In the genomic region with DNA sequence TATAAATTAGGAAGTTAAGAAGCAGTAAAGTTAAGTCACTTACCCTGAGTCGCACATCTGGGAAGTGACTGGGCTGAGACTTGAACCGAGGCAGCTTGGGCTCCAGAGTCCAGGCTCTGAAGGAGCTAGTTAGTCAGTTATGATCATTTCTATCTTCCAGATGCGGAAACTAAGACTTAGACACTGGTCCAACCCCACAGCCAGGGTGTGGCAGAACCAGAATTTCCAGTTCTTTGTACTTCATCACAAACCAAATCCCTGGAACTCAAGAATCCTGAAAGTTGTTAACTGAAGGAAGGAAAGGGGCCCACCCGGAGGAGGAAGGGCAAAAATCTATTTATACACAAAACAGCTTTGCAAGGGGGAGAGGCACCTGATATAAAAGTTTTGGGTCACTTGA, we compare ENCODE assay signal across 33 cellular contexts. TPM values are rescaled to one million over a fixed set of nuclear protein-coding genes. Genes with fewer than 3 reads are reported as not detected.
A peak's percentile ranks its signal among the peaks of the same experiment; 100 is the strongest.
DNase-seq lines count a peak whose midpoint lies in the region; ATAC-seq and TF ChIP-seq lines count a peak whose summit lies in the region.
"Had no signal": no experiment of that assay in that cellular context is flagged by ENCODE, and none has a peak within 500 bp of the region (broad histone marks: within the 10 kb centered on the region; RNA-seq: fewer than 3 reads in every experiment).

No MANE protein-coding gene starts in this region.

- H3K9me3 Mint-ChIP-seq in activated T-cell treated with anti-CD3 and anti-CD28 coated beads, Interleukin-2, amount 50 U/mL, for 72 hours: no peaks in the 10 kb centered on the region
- H3K9me3 Mint-ChIP-seq: activated naive CD8-positive, alpha-beta T cell treated with anti-CD3 and anti-CD28 coated beads for 36 hours; immature natural killer cell had no signal

- H3K27ac Mint-ChIP-seq in activated T-cell treated with anti-CD3 and anti-CD28 coated beads, Interleukin-2, amount 50 U/mL, for 72 hours: no peak overlapping the region
- H3K27ac Mint-ChIP-seq: activated naive CD8-positive, alpha-beta T cell treated with anti-CD3 and anti-CD28 coated beads for 36 hours; CD4-positive, alpha-beta memory T cell; immature natural killer cell had no signal

- H3K4me1 ChIP-seq in BLaER1: peaks cover 13% of the 10 kb centered on the region
- H3K4me1 ChIP-seq in mucosa of rectum (ENCODE audit: control insufficient read depth in 2 of 2, insufficient read depth in 2 of 2, low read length in 2 of 2): peaks cover 7 to 11% of the 10 kb centered on the region in 2 donors
- no peaks in the 10 kb centered on the region for H3K4me1 ChIP-seq in Karpas-422 (ENCODE audit: low read length)
- H3K4me1 ChIP-seq: breast epithelium, parathyroid adenoma had no signal

- peaks cover 31% of the 10 kb centered on the region for H3K4me1 Mint-ChIP-seq in activated T-cell treated with anti-CD3 and anti-CD28 coated beads, Interleukin-2, amount 50 U/mL, for 72 hours (ENCODE audit: low read depth)

- DNase-seq in HT-29 (ENCODE audit: low spot score) (peak; percentile 70), epithelial cell of esophagus (ENCODE audit: low read depth) (peak; percentile 85), NOMO-1 (lab: John Stamatoyannopoulos, UW; ENCODE audit: unreplicated experiment in 2 of 2) (no peak), Karpas-422 (no peak)
- DNase-seq in activated T-cell treated with anti-CD3 and anti-CD28 coated beads, Interleukin-2, amount 50 U/mL, for 72 hours: no peak
- DNase-seq: activated CD4-positive, alpha-beta T cell treated with anti-CD3 and anti-CD28 coated beads for 48 hours; activated CD8-positive, alpha-beta memory T cell treated with anti-CD3 and anti-CD28 coated beads for 24 hours; activated effector memory CD4-positive, alpha-beta T cell treated with anti-CD3 and anti-CD28 coated beads, Interleukin-2, amount 50 U/mL, for 16 hours; activated naive CD8-positive, alpha-beta T cell treated with anti-CD3 and anti-CD28 coated beads for 36 hours; activated T-cell treated with anti-CD3 and anti-CD28 coated beads for 4 hours; anterior cingulate cortex; CD4-positive, alpha-beta memory T cell; immature natural killer cell; KG1; left cardiac atrium; mesenchymal stem cell; NCI-H1417; NCI-H2081; NCI-H774; stimulated activated CD4-positive, alpha-beta T cell treated with anti-CD3 and anti-CD28 coated beads, Interleukin-1b, Interleukin-23, amount 100 ng/mL, for 48 hours; stimulated activated naive CD8-positive, alpha-beta T cell treated with anti-CD3 and anti-CD28 coated beads, Interleukin-15, Interleukin-2, amounts not matched to agents 100 U/mL and 50 U/mL, for 24 hours; T1000 had no signal

- no peaks in the 10 kb centered on the region for H3K9me2 ChIP-seq in Karpas-422 (replicated peaks; ENCODE audit: insufficient read depth, low read length)

- no peak overlapping the region for H2AFZ ChIP-seq in Karpas-422 (ENCODE audit: low read length)
- H2AFZ ChIP-seq: parathyroid adenoma had no signal

- H3K27me3 Mint-ChIP-seq in activated T-cell treated with anti-CD3 and anti-CD28 coated beads, Interleukin-2, amount 50 U/mL, for 72 hours (ENCODE audit: low read depth): peaks cover 27% of the 10 kb centered on the region

- H3K4me3 ChIP-seq in BLaER1 (no peak overlapping the region), epithelial cell of esophagus (ENCODE audit: low read length) (no peak overlapping the region), mucosa of rectum (ENCODE audit: low read length in 2 of 2) (no peak overlapping the region), Karpas-422 (ENCODE audit: low read length) (no peak overlapping the region)
- H3K4me3 ChIP-seq: breast epithelium, GM12878, right atrium auricular region, SJSA1, smooth muscle cell, thoracic aorta had no signal

- H3K4me3 Mint-ChIP-seq in activated T-cell treated with anti-CD3 and anti-CD28 coated beads, Interleukin-2, amount 50 U/mL, for 72 hours: no peak overlapping the region
- H3K4me3 Mint-ChIP-seq: activated naive CD8-positive, alpha-beta T cell treated with anti-CD3 and anti-CD28 coated beads for 36 hours; CD4-positive, alpha-beta memory T cell; immature natural killer cell had no signal

- no peaks in the 10 kb centered on the region for H3K79me2 ChIP-seq in Karpas-422 (ENCODE audit: low read length)
- H3K79me2 ChIP-seq: parathyroid adenoma had no signal

- no peak for ATAC-seq in HG03521 (IDR thresholded peaks at IDR 0.05; ENCODE audit: unreplicated experiment)
- ATAC-seq in activated T-cell treated with anti-CD3 and anti-CD28 coated beads, Interleukin-2, amount 50 U/mL, for 72 hours (replicated peaks in 1 of 2): no peak
- ATAC-seq: GM12878; left cardiac atrium; stimulated activated naive CD8-positive, alpha-beta T cell treated with anti-CD3 and anti-CD28 coated beads, Interleukin-15, Interleukin-2, amounts not matched to agents 100 U/mL and 50 U/mL, for 24 hours had no signal

- H3K27ac ChIP-seq in BLaER1: 0 out of 2 replicates have a peak overlapping the region, but pooled peaks have one; percentile 7
- peak overlapping the region; percentile 49 to 57 for H3K27ac ChIP-seq in mucosa of rectum (ENCODE audit: low read depth in 2 of 2, low read length in 2 of 2)
- no peak overlapping the region for H3K27ac ChIP-seq in Karpas-422 (ENCODE audit: low read length)
- H3K27ac ChIP-seq: breast epithelium, parathyroid adenoma, right atrium auricular region, SJSA1, thoracic aorta, VCaP had no signal

- TF ChIP-seq CTCF in epithelial cell of esophagus (IDR thresholded peaks at IDR 0.05; ENCODE audit: insufficient read depth, low read depth, low read length, missing control alignments): no peak

- H3K27me3 ChIP-seq in BLaER1 (no peaks in the 10 kb centered on the region), mucosa of rectum (ENCODE audit: control insufficient read depth in 2 of 2, insufficient read depth in 2 of 2, low read length in 2 of 2) (no peaks in the 10 kb centered on the region), Karpas-422 (ENCODE audit: low read length) (no peaks in the 10 kb centered on the region)
- H3K27me3 ChIP-seq: breast epithelium, right atrium auricular region, SJSA1 had no signal

- H3K9me3 ChIP-seq in BLaER1 (no peaks in the 10 kb centered on the region), mucosa of rectum (ENCODE audit: control insufficient read depth in 2 of 2, low read length in 2 of 2) (no peaks in the 10 kb centered on the region), Karpas-422 (ENCODE audit: low read length) (no peaks in the 10 kb centered on the region)
- H3K9me3 ChIP-seq: breast epithelium, right atrium auricular region, SJSA1, thoracic aorta had no signal

- H4K20me1 ChIP-seq in BLaER1: no peaks in the 10 kb centered on the region
- H4K20me1 ChIP-seq in Karpas-422 (ENCODE audit: insufficient read depth, low read depth, low read length): no peaks in the 10 kb centered on the region

- no peaks in the 10 kb centered on the region for H3K36me3 Mint-ChIP-seq in activated T-cell treated with anti-CD3 and anti-CD28 coated beads, Interleukin-2, amount 50 U/mL, for 72 hours (ENCODE audit: insufficient read depth in 2 of 2)
- H3K36me3 Mint-ChIP-seq: activated naive CD8-positive, alpha-beta T cell treated with anti-CD3 and anti-CD28 coated beads for 36 hours; CD4-positive, alpha-beta memory T cell; immature natural killer cell had no signal

- peak overlapping the region; percentile 41 for H3K4me2 ChIP-seq in BLaER1
- H3K4me2 ChIP-seq in Karpas-422 (ENCODE audit: low read depth, low read length, poor library complexity, severe bottlenecking): no peak overlapping the region
- H3K4me2 ChIP-seq: smooth muscle cell had no signal

- no peaks in the 10 kb centered on the region for H3K36me3 ChIP-seq in BLaER1
- H3K36me3 ChIP-seq in mucosa of rectum (ENCODE audit: control insufficient read depth in 2 of 2, insufficient read depth in 2 of 2, low read length in 2 of 2): no peaks in the 10 kb centered on the region
- no peaks in the 10 kb centered on the region for H3K36me3 ChIP-seq in Karpas-422 (ENCODE audit: insufficient read depth, low read length)
- H3K36me3 ChIP-seq: breast epithelium, right atrium auricular region, SJSA1, thoracic aorta had no signal

- H3K9ac ChIP-seq in BLaER1 (no peak overlapping the region), mucosa of rectum (ENCODE audit: low read depth in 1 of 2, low read length in 2 of 2) (no peak overlapping the region), Karpas-422 (ENCODE audit: low read length) (no peak overlapping the region)
- H3K9ac ChIP-seq: parathyroid adenoma had no signal

RNA-seq across cellular contexts. Expression of a gene that starts 11.9 kb away (rescaled TPM):
- total RNA-seq in HT-29 (2014; rRNA removed; shearing (Covaris generic)): 1.5 and 2.1 TPM in 2 replicates
- total RNA-seq in Karpas-422 (2014; rRNA removed; shearing (Covaris generic); ENCODE audit: low replicate concordance): 1.8 and 4.9 TPM in 2 replicates
- total RNA-seq in activated T-cell treated with anti-CD3 and anti-CD28 coated beads, Interleukin-2, amount 50 U/mL, for 72 hours: 10 to 100 TPM; 59.2 to 66.6 TPM

Comparison
In these comparisons a context has a peak if more than half of its experiments do, and no peak if none do; other contexts are left out.
1. DNase-seq: peak in HT-29 (single experiment) and epithelial cell of esophagus (single experiment); none in NOMO-1 (0 of 2), Karpas-422 (single experiment) and activated T-cell treated with anti-CD3 and anti-CD28 coated beads, Interleukin-2, amount 50 U/mL, for 72 hours (0 of 2).
2. RNA of a gene that starts 11.9 kb away (total RNA-seq): 59.2 to 66.6 TPM in activated T-cell treated with anti-CD3 and anti-CD28 coated beads, Interleukin-2, amount 50 U/mL, for 72 hours; 1.8 to 4.9 TPM in Karpas-422 and 1.5 to 2.1 TPM in HT-29; every median in the first group is over 10 times any median in the second.